In the genomic region with DNA sequence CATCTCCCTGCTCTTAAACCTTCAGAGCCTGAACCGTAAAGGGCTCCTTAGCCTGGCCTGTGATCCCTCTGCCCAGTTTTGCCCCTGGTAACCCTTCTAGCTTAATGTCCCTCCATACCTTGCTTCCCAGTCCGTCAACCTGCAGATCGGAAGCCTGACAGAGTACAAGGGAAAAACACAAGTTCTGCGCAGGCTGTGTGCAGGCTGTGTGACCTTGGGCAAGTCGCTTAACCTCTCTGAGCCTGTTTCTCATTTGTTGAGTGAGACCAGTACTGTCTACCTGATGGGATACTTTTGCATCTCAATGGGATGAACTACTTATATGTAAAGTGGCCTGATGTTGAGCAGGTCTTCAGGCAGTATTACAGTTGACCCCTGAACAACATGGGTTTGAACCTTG, we compare ENCODE assay signal across 12 cellular contexts. TPM values are rescaled to one million over a fixed set of nuclear protein-coding genes. Genes with fewer than 3 reads are reported as not detected.
DNase-seq lines count a peak whose midpoint lies in the region; TF ChIP-seq lines count a peak whose summit lies in the region.
"Had no signal": no experiment of that assay in that cellular context is flagged by ENCODE, and none has a peak within 500 bp of the region (broad histone marks: within the 10 kb centered on the region; RNA-seq: fewer than 3 reads in every experiment).

No MANE protein-coding gene starts in this region.

- peaks cover 35% of the 10 kb centered on the region for H3K36me3 Mint-ChIP-seq in activated CD4-positive, alpha-beta T cell treated with anti-CD3 and anti-CD28 coated beads, Interleukin-2, amount 10 ng/mL, durations not matched to agents 24 days and 14 days (ENCODE audit: low read depth)
- peaks cover 3% of the 10 kb centered on the region for H3K36me3 Mint-ChIP-seq in chondrocyte (ENCODE audit: low read depth)

- no peaks in the 10 kb centered on the region for H3F3A ChIP-seq in neural cell (ENCODE audit: insufficient read depth, low read length, poor library complexity, severe bottlenecking)

- DNase-seq in activated CD4-positive, alpha-beta T cell treated with anti-CD3 and anti-CD28 coated beads, Interleukin-2, amount 10 ng/mL, durations not matched to agents 24 days and 14 days, result no peak
- DNase-seq in activated CD4-positive, alpha-beta T cell treated with anti-CD3 and anti-CD28 coated beads for 48 hours, result no peak
- DNase-seq in NB4 (ENCODE audit: low read depth) (no peak), chondrocyte (ENCODE audit: low spot score) (no peak), GM10266 (ENCODE audit: extremely low spot score) (no peak), NCI-H524 (lab: John Stamatoyannopoulos, UW) (no peak), DMS 273 treated with DMSO at 0.1 percent for 48 hours (lab: John Stamatoyannopoulos, UW) (no peak)
- DNase-seq: ACHN; activated effector memory CD4-positive, alpha-beta T cell treated with Interleukin-2 at 50 U/mL for 16 hours; dorsolateral prefrontal cortex; NCI-H2029 had no signal

- no peaks in the 10 kb centered on the region for H3K9me3 Mint-ChIP-seq in activated CD4-positive, alpha-beta T cell treated with anti-CD3 and anti-CD28 coated beads, Interleukin-2, amount 10 ng/mL, durations not matched to agents 24 days and 14 days
- H3K9me3 Mint-ChIP-seq in chondrocyte (ENCODE audit: low read depth), result peaks cover 12% of the 10 kb centered on the region

- no peak overlapping the region for H3K4me2 ChIP-seq in neural cell (ENCODE audit: low read length)

- TF ChIP-seq POLR2A in NB4 (IDR thresholded peaks at IDR 0.05; ENCODE audit: extremely low read depth, insufficient read length), result no peak

- no peak overlapping the region for H2AFZ ChIP-seq in neural cell (ENCODE audit: low read depth, low read length)

- H3K27ac Mint-ChIP-seq in activated CD4-positive, alpha-beta T cell treated with anti-CD3 and anti-CD28 coated beads, Interleukin-2, amount 10 ng/mL, durations not matched to agents 24 days and 14 days, result peak overlapping the region; percentile 23
- no peak overlapping the region for H3K27ac Mint-ChIP-seq in chondrocyte (ENCODE audit: unreplicated experiment)

- no peaks in the 10 kb centered on the region for H3K9me2 ChIP-seq in neural cell (ENCODE audit: insufficient read depth, low read length)

- H3K79me2 ChIP-seq in neural cell (replicated peaks; ENCODE audit: insufficient read depth, low read length), result peaks cover 28% of the 10 kb centered on the region

- TF ChIP-seq CTCF in NB4 (IDR thresholded peaks at IDR 0.05; ENCODE audit: low read depth, low read length) (no peak), chondrocyte (IDR thresholded peaks at IDR 0.05) (no peak), neural cell (IDR thresholded peaks at IDR 0.05; ENCODE audit: poor library complexity, severe bottlenecking) (no peak), GM10266 (IDR thresholded peaks at IDR 0.05; ENCODE audit: control insufficient read depth, insufficient read depth, low read depth, missing control alignments) (no peak)

- peaks cover 16% of the 10 kb centered on the region for H3K4me1 Mint-ChIP-seq in activated CD4-positive, alpha-beta T cell treated with anti-CD3 and anti-CD28 coated beads, Interleukin-2, amount 10 ng/mL, durations not matched to agents 24 days and 14 days
- H3K4me1 Mint-ChIP-seq in chondrocyte (ENCODE audit: low read depth), result peaks cover 28% of the 10 kb centered on the region

- peak overlapping the region; percentile 92 for H3K4me3 Mint-ChIP-seq in activated CD4-positive, alpha-beta T cell treated with anti-CD3 and anti-CD28 coated beads, Interleukin-2, amount 10 ng/mL, durations not matched to agents 24 days and 14 days
- H3K4me3 Mint-ChIP-seq in chondrocyte (ENCODE audit: unreplicated experiment), result peak overlapping the region; percentile 34

- no peak for TF ChIP-seq EP300 in neural cell (conservative IDR thresholded peaks at IDR 0.05; ENCODE audit: poor library complexity, severe bottlenecking)

- H3K36me3 ChIP-seq in neural cell (ENCODE audit: insufficient read depth, low read length), result no peaks in the 10 kb centered on the region

- H4K20me1 ChIP-seq in neural cell (ENCODE audit: insufficient read depth), result no peaks in the 10 kb centered on the region

- H3K4me3 ChIP-seq in NB4 (ENCODE audit: low read depth, low read length) (peak overlapping the region; percentile 87), neural cell (ENCODE audit: low read length) (peak overlapping the region; percentile 76)

- no peak overlapping the region for H3K9ac ChIP-seq in neural cell (ENCODE audit: low read length)

- no peak for TF ChIP-seq RAD21 in neural cell (conservative IDR thresholded peaks at IDR 0.05)

- H3K9me3 ChIP-seq in neural cell (ENCODE audit: low read length), result no peaks in the 10 kb centered on the region

- no peak overlapping the region for H3K27ac ChIP-seq in neural cell (ENCODE audit: low read length)
- H3K27ac ChIP-seq: dorsolateral prefrontal cortex had no signal

- no peaks in the 10 kb centered on the region for H3K27me3 Mint-ChIP-seq in activated CD4-positive, alpha-beta T cell treated with anti-CD3 and anti-CD28 coated beads, Interleukin-2, amount 10 ng/mL, durations not matched to agents 24 days and 14 days
- H3K27me3 Mint-ChIP-seq in chondrocyte (ENCODE audit: low read depth), result no peaks in the 10 kb centered on the region

- no peaks in the 10 kb centered on the region for H3K27me3 ChIP-seq in neural cell (ENCODE audit: insufficient read depth, low read depth, low read length)

- intact Hi-C loops in activated CD4-positive, alpha-beta T cell treated with anti-CD3 and anti-CD28 coated beads, Interleukin-2, amount 10 ng/mL, durations not matched to agents 24 days and 14 days (cut with micrococcal nuclease), result loop anchor here (5.0 kb wide), 2 partner anchors 100 to 640 kb away; partner anchors contain the start of gene HAUS7

TF ChIP-seq in neural cell, 6 proteins besides CTCF, POLR2A, EP300 and RAD21:
- TF ChIP-seq EZH2 (IDR thresholded peaks at IDR 0.05; ENCODE audit: borderline replicate concordance, insufficient read depth, low read length, poor library complexity, severe bottlenecking) (no peak), TAF1 (IDR thresholded peaks at IDR 0.05; ENCODE audit: low read depth) (no peak), MXI1 (conservative IDR thresholded peaks at IDR 0.05; ENCODE audit: poor library complexity, severe bottlenecking) (no peak), POLR2AphosphoS5 (IDR thresholded peaks at IDR 0.05) (no peak), SMC3 (conservative IDR thresholded peaks at IDR 0.05; ENCODE audit: poor library complexity) (no peak)
- TF ChIP-seq, protein P1, sequence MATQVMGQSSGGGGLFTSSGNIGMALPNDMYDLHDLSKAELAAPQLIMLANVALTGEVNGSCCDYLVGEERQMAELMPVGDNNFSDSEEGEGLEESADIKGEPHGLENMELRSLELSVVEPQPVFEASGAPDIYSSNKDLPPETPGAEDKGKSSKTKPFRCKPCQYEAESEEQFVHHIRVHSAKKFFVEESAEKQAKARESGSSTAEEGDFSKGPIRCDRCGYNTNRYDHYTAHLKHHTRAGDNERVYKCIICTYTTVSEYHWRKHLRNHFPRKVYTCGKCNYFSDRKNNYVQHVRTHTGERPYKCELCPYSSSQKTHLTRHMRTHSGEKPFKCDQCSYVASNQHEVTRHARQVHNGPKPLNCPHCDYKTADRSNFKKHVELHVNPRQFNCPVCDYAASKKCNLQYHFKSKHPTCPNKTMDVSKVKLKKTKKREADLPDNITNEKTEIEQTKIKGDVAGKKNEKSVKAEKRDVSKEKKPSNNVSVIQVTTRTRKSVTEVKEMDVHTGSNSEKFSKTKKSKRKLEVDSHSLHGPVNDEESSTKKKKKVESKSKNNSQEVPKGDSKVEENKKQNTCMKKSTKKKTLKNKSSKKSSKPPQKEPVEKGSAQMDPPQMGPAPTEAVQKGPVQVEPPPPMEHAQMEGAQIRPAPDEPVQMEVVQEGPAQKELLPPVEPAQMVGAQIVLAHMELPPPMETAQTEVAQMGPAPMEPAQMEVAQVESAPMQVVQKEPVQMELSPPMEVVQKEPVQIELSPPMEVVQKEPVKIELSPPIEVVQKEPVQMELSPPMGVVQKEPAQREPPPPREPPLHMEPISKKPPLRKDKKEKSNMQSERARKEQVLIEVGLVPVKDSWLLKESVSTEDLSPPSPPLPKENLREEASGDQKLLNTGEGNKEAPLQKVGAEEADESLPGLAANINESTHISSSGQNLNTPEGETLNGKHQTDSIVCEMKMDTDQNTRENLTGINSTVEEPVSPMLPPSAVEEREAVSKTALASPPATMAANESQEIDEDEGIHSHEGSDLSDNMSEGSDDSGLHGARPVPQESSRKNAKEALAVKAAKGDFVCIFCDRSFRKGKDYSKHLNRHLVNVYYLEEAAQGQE (IDR thresholded peaks at IDR 0.05; ENCODE audit: borderline replicate concordance), result no peak
TF ChIP-seq in neural cell: peak in this region for 0.

RNA-seq across cellular contexts. Expression of gene NSDHL, which starts 1.7 kb away (rescaled TPM):
- total RNA-seq in activated CD4-positive, alpha-beta T cell treated with anti-CD3 and anti-CD28 coated beads, Interleukin-2, amount 10 ng/mL, durations not matched to agents 24 days and 14 days, result 22.3 and 23.4 TPM in 2 replicates
- 18.1 to 20.3 TPM (median 18.7 TPM) in 3 replicates for total RNA-seq in chondrocyte
- polyA plus RNA-seq in neural cell, result 18.4 and 21.7 TPM in 2 replicates
- 17.9 and 23.1 TPM in 2 replicates for polyA minus RNA-seq in neural cell

RNA-seq across cellular contexts. Expression of gene CETN2, which starts 2.0 kb away (rescaled TPM):
- 11.3 and 12.4 TPM in 2 replicates for total RNA-seq in activated CD4-positive, alpha-beta T cell treated with anti-CD3 and anti-CD28 coated beads, Interleukin-2, amount 10 ng/mL, durations not matched to agents 24 days and 14 days
- total RNA-seq in chondrocyte, result 27.0 to 42.3 TPM (median 30.0 TPM) in 3 replicates
- 138 and 163 TPM in 2 replicates for polyA plus RNA-seq in neural cell
- 37.0 and 48.3 TPM in 2 replicates for polyA minus RNA-seq in neural cell
